Comparison of ENCODE assay signal across 14 cellular contexts in the genomic region with DNA sequence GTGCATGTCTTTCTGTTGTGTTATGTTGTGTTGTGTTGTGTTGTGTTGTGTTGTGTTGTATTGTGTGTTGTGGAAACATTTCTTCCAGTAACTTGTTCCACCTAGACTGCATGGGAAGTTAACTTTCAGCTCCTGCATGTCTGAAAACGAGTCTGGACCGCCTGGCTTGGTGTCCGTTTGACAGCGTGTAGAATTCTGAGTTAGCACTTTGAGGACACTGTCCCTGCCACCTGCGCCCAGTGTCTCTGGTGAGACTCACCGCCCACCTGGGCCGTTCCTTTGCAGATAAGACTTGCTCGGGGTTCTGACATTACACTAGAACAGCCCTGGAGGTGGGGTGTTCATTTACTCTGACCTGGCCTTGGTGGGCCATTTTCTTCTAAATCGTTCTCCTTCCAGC.
"Had no signal": no experiment of that assay in that cellular context is flagged by ENCODE, and none has a peak within 500 bp of the region (broad histone marks: within the 10 kb centered on the region; RNA-seq: fewer than 3 reads in every experiment).

No MANE protein-coding gene starts in this region.

- H3K9me3 ChIP-seq: prostate gland, tibial nerve had no signal

- H3K36me3 ChIP-seq: prostate gland, tibial nerve had no signal

- DNase-seq: activated CD4-positive, alpha-beta T cell treated with anti-CD3 and anti-CD28 coated beads, Interleukin-2, amount 50 U/mL, for 48 hours; activated gamma-delta T cell treated with Interleukin-2 at 50 U/mL for 16 hours; effector memory CD8-positive, alpha-beta T cell; foreskin fibroblast; islet precursor cell; mammary epithelial cell; midbrain; T-helper 2 cell had no signal

- ATAC-seq: activated naive CD4-positive, alpha-beta T cell treated with anti-CD3 and anti-CD28 coated beads, Interleukin-2, amount 50 U/mL, for 72 hours; effector memory CD8-positive, alpha-beta T cell; left lobe of liver; right cardiac atrium had no signal

- H3K27ac ChIP-seq: prostate gland, tibial nerve had no signal

- H3K4me3 ChIP-seq: prostate gland, skin epidermis, tibial nerve had no signal

- H3K27me3 ChIP-seq: tibial nerve had no signal
